1 cellular context compared by ENCODE assay signal in the genomic region with DNA sequence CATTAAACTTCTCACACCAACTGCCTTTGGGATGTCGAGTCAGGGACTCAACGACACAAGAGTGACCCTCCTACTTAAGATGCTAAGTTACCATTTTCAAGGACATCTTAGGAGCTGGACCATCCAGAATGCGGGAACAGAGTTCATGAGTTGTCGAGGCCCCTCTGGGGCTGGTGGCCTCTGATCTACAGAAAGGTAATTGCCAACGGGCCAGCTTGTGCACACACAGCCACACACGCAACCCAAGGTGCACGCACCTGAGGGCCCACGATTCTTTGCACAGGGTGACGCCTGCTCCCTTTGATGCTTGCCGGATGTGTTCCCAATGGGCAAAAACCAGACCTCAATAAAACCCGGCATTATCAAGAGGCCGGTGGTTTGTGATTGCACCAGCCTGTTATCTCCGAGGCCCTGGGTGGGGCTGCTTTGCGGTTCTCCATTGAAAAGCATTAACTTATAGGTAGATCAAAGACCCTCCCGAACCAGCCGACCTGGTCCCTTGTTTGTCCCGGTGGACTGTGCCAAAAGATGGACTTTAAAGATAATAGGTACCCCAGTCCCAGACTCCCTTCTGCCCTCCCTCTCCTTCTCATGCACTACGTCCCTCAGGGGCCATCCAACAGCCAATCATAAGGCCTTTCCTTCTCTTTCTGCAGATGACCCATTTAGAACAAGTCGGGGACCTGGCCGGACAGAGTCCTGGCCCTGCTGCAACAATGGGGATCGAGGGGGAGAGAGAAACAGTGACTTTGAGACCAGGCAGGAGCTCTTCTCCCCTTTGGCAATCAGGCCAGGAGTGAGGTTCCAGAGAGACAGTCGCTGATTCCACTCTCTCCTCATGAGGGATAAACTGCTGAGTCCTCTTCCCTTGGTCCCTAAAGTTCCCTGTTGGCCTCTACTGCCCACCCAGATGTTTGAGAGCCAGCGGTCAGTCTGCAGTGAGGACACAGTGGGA.
TF ChIP-seq lines count a peak whose summit lies in the region.

No MANE protein-coding gene starts in this region.

TF ChIP-seq in HepG2, 621 proteins besides CTCF, POLR2A, EP300 and RAD21 (continued from another document and continues in another):
- TF ChIP-seq PLSCR1 (CRISPR knock-in tag; IDR thresholded peaks at IDR 0.05; ENCODE audit: borderline replicate concordance) = no peak
- TF ChIP-seq, protein P1, sequence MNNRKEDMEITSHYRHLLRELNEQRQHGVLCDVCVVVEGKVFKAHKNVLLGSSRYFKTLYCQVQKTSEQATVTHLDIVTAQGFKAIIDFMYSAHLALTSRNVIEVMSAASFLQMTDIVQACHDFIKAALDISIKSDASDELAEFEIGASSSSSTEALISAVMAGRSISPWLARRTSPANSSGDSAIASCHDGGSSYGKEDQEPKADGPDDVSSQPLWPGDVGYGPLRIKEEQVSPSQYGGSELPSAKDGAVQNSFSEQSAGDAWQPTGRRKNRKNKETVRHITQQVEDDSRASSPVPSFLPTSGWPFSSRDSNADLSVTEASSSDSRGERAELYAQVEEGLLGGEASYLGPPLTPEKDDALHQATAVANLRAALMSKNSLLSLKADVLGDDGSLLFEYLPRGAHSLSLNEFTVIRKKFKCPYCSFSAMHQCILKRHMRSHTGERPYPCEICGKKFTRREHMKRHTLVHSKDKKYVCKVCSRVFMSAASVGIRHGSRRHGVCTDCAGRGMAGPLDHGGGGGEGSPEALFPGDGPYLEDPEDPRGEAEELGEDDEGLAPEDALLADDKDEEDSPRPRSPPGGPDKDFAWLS (CRISPR knock-in tag; IDR thresholded peaks at IDR 0.05; ENCODE audit: borderline replicate concordance) = peak; percentile 69
- TF ChIP-seq ZNF484 (CRISPR knock-in tag; IDR thresholded peaks at IDR 0.05; ENCODE audit: borderline replicate concordance, low read depth) = no peak
- peak; percentile 86; the same call in 1 of the 2 replicates for TF ChIP-seq ZNF138 (CRISPR knock-in tag; IDR thresholded peaks at IDR 0.05; ENCODE audit: low read depth)
- TF ChIP-seq ZNF891 (CRISPR knock-in tag; IDR thresholded peaks at IDR 0.05) = no peak; the same call in 1 of the 2 replicates
- peak; percentile 61; the same call in 1 of the 2 replicates for TF ChIP-seq ETV6 (CRISPR knock-in tag; conservative IDR thresholded peaks at IDR 0.05)
- TF ChIP-seq MTA1 (CRISPR knock-in tag; IDR thresholded peaks at IDR 0.05; ENCODE audit: borderline replicate concordance) = peak; percentile 99
- TF ChIP-seq, protein P2, sequence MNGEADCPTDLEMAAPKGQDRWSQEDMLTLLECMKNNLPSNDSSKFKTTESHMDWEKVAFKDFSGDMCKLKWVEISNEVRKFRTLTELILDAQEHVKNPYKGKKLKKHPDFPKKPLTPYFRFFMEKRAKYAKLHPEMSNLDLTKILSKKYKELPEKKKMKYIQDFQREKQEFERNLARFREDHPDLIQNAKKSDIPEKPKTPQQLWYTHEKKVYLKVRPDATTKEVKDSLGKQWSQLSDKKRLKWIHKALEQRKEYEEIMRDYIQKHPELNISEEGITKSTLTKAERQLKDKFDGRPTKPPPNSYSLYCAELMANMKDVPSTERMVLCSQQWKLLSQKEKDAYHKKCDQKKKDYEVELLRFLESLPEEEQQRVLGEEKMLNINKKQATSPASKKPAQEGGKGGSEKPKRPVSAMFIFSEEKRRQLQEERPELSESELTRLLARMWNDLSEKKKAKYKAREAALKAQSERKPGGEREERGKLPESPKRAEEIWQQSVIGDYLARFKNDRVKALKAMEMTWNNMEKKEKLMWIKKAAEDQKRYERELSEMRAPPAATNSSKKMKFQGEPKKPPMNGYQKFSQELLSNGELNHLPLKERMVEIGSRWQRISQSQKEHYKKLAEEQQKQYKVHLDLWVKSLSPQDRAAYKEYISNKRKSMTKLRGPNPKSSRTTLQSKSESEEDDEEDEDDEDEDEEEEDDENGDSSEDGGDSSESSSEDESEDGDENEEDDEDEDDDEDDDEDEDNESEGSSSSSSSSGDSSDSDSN (CRISPR knock-in tag; IDR thresholded peaks at IDR 0.05) = peak; percentile 74
- TF ChIP-seq TP53 (CRISPR knock-in tag; conservative IDR thresholded peaks at IDR 0.05) = peak; percentile 88
- peak; percentile 61; the same call in 1 of the 2 replicates for TF ChIP-seq NRL (CRISPR knock-in tag; IDR thresholded peaks at IDR 0.05; ENCODE audit: borderline replicate concordance)
- TF ChIP-seq, protein P3, sequence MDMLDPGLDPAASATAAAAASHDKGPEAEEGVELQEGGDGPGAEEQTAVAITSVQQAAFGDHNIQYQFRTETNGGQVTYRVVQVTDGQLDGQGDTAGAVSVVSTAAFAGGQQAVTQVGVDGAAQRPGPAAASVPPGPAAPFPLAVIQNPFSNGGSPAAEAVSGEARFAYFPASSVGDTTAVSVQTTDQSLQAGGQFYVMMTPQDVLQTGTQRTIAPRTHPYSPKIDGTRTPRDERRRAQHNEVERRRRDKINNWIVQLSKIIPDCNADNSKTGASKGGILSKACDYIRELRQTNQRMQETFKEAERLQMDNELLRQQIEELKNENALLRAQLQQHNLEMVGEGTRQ (IDR thresholded peaks at IDR 0.05; ENCODE audit: low read depth, low read length) = no peak
- TF ChIP-seq, protein P3 (CRISPR knock-in tag; IDR thresholded peaks at IDR 0.05; ENCODE audit: borderline replicate concordance) = no peak
- no peak for TF ChIP-seq NFRKB (IDR thresholded peaks at IDR 0.05)
- TF ChIP-seq ZNF431 (CRISPR knock-in tag; IDR thresholded peaks at IDR 0.05; ENCODE audit: borderline replicate concordance, low read depth) = peak; percentile 68; the same call in 1 of the 2 replicates
- TF ChIP-seq, protein P4, sequence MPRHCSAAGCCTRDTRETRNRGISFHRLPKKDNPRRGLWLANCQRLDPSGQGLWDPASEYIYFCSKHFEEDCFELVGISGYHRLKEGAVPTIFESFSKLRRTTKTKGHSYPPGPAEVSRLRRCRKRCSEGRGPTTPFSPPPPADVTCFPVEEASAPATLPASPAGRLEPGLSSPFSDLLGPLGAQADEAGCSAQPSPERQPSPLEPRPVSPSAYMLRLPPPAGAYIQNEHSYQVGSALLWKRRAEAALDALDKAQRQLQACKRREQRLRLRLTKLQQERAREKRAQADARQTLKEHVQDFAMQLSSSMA (CRISPR knock-in tag; IDR thresholded peaks at IDR 0.05) = peak; percentile 32; the same call in 1 of the 2 replicates
- TF ChIP-seq, protein P5, sequence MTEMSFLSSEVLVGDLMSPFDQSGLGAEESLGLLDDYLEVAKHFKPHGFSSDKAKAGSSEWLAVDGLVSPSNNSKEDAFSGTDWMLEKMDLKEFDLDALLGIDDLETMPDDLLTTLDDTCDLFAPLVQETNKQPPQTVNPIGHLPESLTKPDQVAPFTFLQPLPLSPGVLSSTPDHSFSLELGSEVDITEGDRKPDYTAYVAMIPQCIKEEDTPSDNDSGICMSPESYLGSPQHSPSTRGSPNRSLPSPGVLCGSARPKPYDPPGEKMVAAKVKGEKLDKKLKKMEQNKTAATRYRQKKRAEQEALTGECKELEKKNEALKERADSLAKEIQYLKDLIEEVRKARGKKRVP (CRISPR knock-in tag; IDR thresholded peaks at IDR 0.05) = peak in 1 of 2 experiments; percentile 98; a peak in 2 of 4 replicates
- TF ChIP-seq, protein P6, sequence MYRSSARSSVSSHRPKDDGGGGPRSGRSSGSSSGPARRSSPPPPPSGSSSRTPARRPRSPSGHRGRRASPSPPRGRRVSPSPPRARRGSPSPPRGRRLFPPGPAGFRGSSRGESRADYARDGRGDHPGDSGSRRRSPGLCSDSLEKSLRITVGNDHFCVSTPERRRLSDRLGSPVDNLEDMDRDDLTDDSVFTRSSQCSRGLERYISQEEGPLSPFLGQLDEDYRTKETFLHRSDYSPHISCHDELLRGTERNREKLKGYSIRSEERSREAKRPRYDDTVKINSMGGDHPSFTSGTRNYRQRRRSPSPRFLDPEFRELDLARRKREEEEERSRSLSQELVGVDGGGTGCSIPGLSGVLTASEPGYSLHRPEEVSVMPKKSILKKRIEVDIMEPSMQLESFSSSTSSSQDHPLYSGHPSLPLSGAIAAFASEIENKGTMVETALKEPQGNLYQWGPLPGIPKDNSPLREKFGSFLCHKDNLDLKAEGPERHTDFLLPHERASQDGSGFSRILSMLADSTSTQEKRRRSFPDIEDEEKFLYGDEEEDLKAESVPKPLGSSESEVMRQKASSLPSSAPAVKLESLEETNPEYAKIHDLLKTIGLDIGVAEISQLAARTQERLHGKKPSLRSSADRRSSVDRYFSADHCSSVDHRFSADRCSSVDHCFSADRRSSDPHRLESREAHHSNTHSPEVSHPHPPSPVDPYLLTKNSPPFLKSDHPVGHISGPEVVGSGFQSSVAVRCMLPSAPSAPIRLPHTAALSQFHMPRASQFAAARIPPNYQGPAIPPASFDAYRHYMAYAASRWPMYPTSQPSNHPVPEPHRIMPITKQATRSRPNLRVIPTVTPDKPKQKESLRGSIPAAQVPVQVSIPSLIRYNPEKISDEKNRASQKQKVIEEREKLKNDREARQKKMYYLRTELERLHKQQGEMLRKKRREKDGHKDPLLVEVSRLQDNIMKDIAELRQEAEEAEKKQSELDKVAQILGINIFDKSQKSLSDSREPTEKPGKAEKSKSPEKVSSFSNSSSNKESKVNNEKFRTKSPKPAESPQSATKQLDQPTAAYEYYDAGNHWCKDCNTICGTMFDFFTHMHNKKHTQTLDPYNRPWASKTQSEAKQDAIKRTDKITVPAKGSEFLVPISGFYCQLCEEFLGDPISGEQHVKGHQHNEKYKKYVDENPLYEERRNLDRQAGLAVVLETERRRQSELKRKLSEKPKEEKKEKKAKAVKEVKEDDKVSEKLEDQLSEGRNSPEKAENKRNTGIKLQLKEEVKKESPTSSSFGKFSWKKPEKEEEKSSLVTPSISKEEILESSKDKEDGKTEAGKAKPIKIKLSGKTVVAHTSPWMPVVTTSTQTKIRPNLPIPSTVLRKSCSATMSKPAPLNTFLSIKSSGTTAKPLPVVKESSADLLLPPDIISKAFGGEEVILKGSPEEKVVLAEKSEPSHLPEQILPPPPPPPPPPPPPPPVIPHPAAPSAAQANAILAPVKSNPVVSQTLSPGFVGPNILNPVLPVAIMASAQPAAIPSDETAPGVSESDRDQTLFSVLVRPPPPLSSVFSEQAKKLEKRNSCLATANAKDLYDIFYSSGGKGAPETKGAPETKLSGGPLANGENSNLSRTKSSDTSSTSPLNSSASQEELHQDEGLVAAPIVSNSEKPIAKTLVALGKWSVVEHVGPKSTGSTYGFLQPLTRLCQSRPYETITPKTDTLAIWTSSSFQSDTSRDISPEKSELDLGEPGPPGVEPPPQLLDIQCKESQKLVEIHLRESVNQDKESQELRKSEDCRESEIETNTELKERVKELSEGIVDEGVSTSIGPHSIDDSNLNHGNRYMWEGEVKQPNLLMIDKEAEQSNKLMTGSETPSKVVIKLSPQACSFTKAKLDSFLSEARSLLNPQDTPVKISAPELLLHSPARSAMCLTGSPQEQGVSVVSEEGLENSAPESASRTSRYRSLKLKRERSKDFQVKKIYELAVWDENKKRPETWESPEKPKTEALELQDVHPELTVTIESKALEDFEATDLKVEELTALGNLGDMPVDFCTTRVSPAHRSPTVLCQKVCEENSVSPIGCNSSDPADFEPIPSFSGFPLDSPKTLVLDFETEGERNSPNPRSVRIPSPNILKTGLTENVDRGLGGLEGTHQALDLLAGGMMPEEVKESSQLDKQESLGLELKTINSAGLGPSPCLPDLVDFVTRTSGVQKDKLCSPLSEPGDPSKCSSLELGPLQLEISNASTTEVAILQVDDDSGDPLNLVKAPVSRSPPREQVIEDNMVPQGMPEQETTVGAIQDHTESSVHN (CRISPR knock-in tag; IDR thresholded peaks at IDR 0.05) = peak; percentile 75
- TF ChIP-seq TBX3 (IDR thresholded peaks at IDR 0.05; ENCODE audit: borderline replicate concordance) = peak; percentile 97
- no peak for TF ChIP-seq DDIT3 (CRISPR knock-in tag; IDR thresholded peaks at IDR 0.05)
- no peak for TF ChIP-seq ZNF382 (CRISPR knock-in tag; IDR thresholded peaks at IDR 0.05; ENCODE audit: borderline replicate concordance)
- no peak for TF ChIP-seq EEA1 (CRISPR knock-in tag; IDR thresholded peaks at IDR 0.05; ENCODE audit: borderline replicate concordance)
- no peak for TF ChIP-seq NFIB (CRISPR knock-in tag; IDR thresholded peaks at IDR 0.05; ENCODE audit: borderline replicate concordance)
- peak; percentile 93 for TF ChIP-seq HOXA3 (CRISPR knock-in tag; IDR thresholded peaks at IDR 0.05)
- TF ChIP-seq NFE2L2 (IDR thresholded peaks at IDR 0.05; ENCODE audit: low read length) = no peak
- TF ChIP-seq ZNF253 (CRISPR knock-in tag; IDR thresholded peaks at IDR 0.05; ENCODE audit: borderline replicate concordance) = no peak; the same call in 1 of the 2 replicates
- TF ChIP-seq, protein P7, sequence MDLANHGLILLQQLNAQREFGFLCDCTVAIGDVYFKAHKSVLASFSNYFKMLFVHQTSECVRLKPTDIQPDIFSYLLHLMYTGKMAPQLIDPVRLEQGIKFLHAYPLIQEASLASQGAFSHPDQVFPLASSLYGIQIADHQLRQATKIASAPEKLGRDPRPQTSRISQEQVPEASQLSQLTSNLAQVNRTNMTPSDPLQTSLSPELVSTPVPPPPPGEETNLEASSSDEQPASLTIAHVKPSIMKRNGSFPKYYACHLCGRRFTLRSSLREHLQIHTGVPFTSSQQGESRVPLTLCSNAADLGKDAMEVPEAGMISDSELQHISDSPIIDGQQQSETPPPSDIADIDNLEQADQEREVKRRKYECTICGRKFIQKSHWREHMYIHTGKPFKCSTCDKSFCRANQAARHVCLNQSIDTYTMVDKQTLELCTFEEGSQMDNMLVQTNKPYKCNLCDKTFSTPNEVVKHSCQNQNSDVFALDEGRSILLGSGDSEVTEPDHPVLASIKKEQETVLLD (CRISPR knock-in tag; IDR thresholded peaks at IDR 0.05; ENCODE audit: low read depth) = 0 out of 2 replicates have a peak, but pooled peaks have one; percentile 13
- no peak for TF ChIP-seq RNF219 (CRISPR knock-in tag; IDR thresholded peaks at IDR 0.05)
